ENCODE assay signal across 27 cellular contexts in genomic region chr5:154430466-154430865, GRCh38. TPM values are rescaled to one million over a fixed set of nuclear protein-coding genes. Genes with fewer than 3 reads are reported as not detected.
"Had no signal": no experiment of that assay in that cellular context is flagged by ENCODE, and none has a peak within 500 bp of the region (broad histone marks: within the 10 kb centered on the region; RNA-seq: fewer than 3 reads in every experiment).

No MANE protein-coding gene starts in this region.

- DNase-seq: activated CD4-positive, alpha-beta T cell treated with anti-CD3 and anti-CD28 coated beads, Interleukin-2, amount 10 ng/mL, durations not matched to agents 24 days and 14 days; activated CD4-positive, alpha-beta T cell treated with anti-CD3 and anti-CD28 coated beads, Interleukin-2, amount 50 U/mL, for 48 hours; activated CD4-positive, CD25-positive, alpha-beta regulatory T cell treated with anti-CD3 and anti-CD28 coated beads, Interleukin-2, amount 50 U/mL, for 72 hours; activated CD8-positive, alpha-beta memory T cell treated with anti-CD3 and anti-CD28 coated beads, Interleukin-2, amount 10 ng/mL, durations not matched to agents 7 days and 5 days; activated gamma-delta T cell; activated naive CD4-positive, alpha-beta T cell treated with anti-CD3 and anti-CD28 coated beads for 36 hours; activated T-cell treated with anti-CD3 and anti-CD28 coated beads, Interleukin-2, amount 50 U/mL, for 48 hours; amygdala; Kasumi-1; KBM-7; NCI-H1105 treated with DMSO at 0.1 percent for 48 hours; NCI-H1436 treated with DMSO at 0.1 percent for 48 hours; NCI-H2029; NCI-H2107; NCI-H446; NCI-H524; NCI-H748 treated with DMSO at 0.1 percent for 48 hours; OCI-M1; RPMI8226; SHP77; SW 1271 had no signal

- H3K27me3 ChIP-seq: SJSA1 had no signal

- H3K4me1 ChIP-seq: SJSA1 had no signal

- H3K4me3 ChIP-seq: SJSA1 had no signal

- ATAC-seq: activated CD8-positive, alpha-beta memory T cell treated with anti-CD3 and anti-CD28 coated beads, Interleukin-2, amount 10 ng/mL, durations not matched to agents 7 days and 5 days; activated T-helper 17 cell treated with anti-CD3 and anti-CD28 coated beads, Interleukin-2, amount 50 U/mL, for 72 hours; Panc1; SK-N-SH treated with all-trans-retinoic acid at 6 μM for 48 hours; WTC11 had no signal

- H3K36me3 ChIP-seq: SJSA1 had no signal

- H3K27ac ChIP-seq: SJSA1 had no signal

- FAIRE-seq: astrocyte had no signal

RNA-seq across cellular contexts. Expression of gene HAND1, which starts 47.6 kb away (rescaled TPM):
- total RNA-seq: activated CD4-positive, alpha-beta T cell treated with anti-CD3 and anti-CD28 coated beads, Interleukin-2, amount 10 ng/mL, durations not matched to agents 24 days and 14 days; activated CD8-positive, alpha-beta memory T cell treated with anti-CD3 and anti-CD28 coated beads, Interleukin-2, amount 10 ng/mL, durations not matched to agents 7 days and 5 days; activated naive CD4-positive, alpha-beta T cell treated with anti-CD3 and anti-CD28 coated beads for 36 hours; activated T-helper 17 cell treated with anti-CD3 and anti-CD28 coated beads, Interleukin-2, amount 50 U/mL, for 72 hours; astrocyte; SJSA1; WTC11 had no signal
